18 cellular contexts compared by ENCODE assay signal in the genomic region with DNA sequence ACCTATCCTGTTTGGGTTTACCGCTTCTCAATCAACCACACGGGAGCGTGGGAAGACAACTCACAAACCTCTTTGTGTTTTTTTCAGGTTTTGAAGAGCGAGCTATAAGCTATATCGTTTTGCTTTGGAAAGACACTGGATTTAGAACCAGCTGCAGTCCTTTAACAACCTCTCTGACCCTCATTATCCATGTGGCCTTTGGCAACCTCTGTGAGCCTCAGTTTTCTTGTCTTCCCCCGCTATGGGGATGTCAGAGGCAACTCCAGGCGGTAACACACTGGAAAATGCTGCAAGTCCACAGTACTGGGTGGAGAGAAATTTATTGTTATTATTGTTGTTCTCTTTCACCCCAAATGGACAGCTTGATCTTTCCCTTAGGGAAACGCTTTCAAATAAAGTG.
DNase-seq lines count a peak whose midpoint lies in the region; ATAC-seq, FAIRE-seq and TF ChIP-seq lines count a peak whose summit lies in the region.
"Had no signal": no experiment of that assay in that cellular context is flagged by ENCODE, and none has a peak within 500 bp of the region (broad histone marks: within the 10 kb centered on the region; RNA-seq: fewer than 3 reads in every experiment).

No MANE protein-coding gene starts in this region.

- BruUV-seq in HepG2 (replicated peaks; lab: Mats Ljungman, UMichigan) = no TSS peak
- BruUV-seq in Calu3 (replicated peaks; lab: Mats Ljungman, UMichigan) = no TSS peak

- H3K27ac ChIP-seq in liver (ENCODE audit: low read depth in 1 of 2, low read length in 2 of 2) = peak overlapping the region; percentile 90 to 96
- H3K27ac ChIP-seq in HepG2 (ENCODE audit: extremely low read length, insufficient read depth, low read length) = no peak overlapping the region
- peak overlapping the region; percentile 33 for H3K27ac ChIP-seq in hepatocyte
- H3K27ac ChIP-seq in sigmoid colon = peak overlapping the region in 3 of 4 donors; percentile 29 to 79 (median 79)
- H3K27ac ChIP-seq: PC-9 had no signal

- no peaks in the 10 kb centered on the region for H3K9me3 ChIP-seq in liver (ENCODE audit: control insufficient read depth in 4 of 4, low read length in 3 of 4)
- H3K9me3 ChIP-seq in HepG2 (ENCODE audit: low read length) = no peaks in the 10 kb centered on the region
- H3K9me3 ChIP-seq in hepatocyte (ENCODE audit: low read depth) = no peaks in the 10 kb centered on the region
- no peaks in the 10 kb centered on the region for H3K9me3 ChIP-seq in sigmoid colon

- H3K9me3 Mint-ChIP-seq in Calu3 (ENCODE audit: low read depth, unreplicated experiment) = no peaks in the 10 kb centered on the region

- POLR2A ChIA-PET in HepG2 (lab: Yijun Ruan, JAX) = no interaction called here

- H3K4me3 ChIP-seq in liver (ENCODE audit: low read depth in 1 of 3, low read length in 3 of 3) = no peak overlapping the region
- H3K4me3 ChIP-seq in HepG2 (replicated peaks in 1 of 3; ENCODE audit: insufficient read depth in 1 of 3, low read depth in 2 of 3, low read length in 3 of 3) = no peak overlapping the region
- no peak overlapping the region for H3K4me3 ChIP-seq in hepatocyte
- H3K4me3 ChIP-seq in sigmoid colon = no peak overlapping the region
- H3K4me3 ChIP-seq: PC-9 had no signal

- CTCF ChIA-PET in HepG2 (lab: Yijun Ruan, JAX; ENCODE audit: low intra/inter-chr PET ratio, low total read pairs) = no interaction called here
- CTCF ChIA-PET in Calu3 (lab: Charles Lee) = interaction anchor here (0.6 to 0.7 kb wide), 2 partner anchors 243 to 274 kb away, joined by 4 read pairs; no protein-coding TSS in a partner anchor

- H3K27me3 Mint-ChIP-seq in Calu3 (ENCODE audit: unreplicated experiment) = no peaks in the 10 kb centered on the region

- TF ChIP-seq RAD21 in liver (IDR thresholded peaks at IDR 0.05) = no peak
- TF ChIP-seq RAD21 in HepG2 (CRISPR knock-in tag; IDR thresholded peaks at IDR 0.05) = no peak

- intact Hi-C loops in HepG2 (cut with micrococcal nuclease; ENCODE audit: unreplicated experiment) (no loop called here), sigmoid colon (cut with DNase I) (loop anchor here (2.0 to 5.0 kb wide), 2 partner anchors 83 to 1147 kb away; no protein-coding TSS in a partner anchor), Calu3 (cut with micrococcal nuclease; ENCODE audit: unreplicated experiment) (no loop called here)

- TF ChIP-seq EP300 in HepG2 (IDR thresholded peaks at IDR 0.05; ENCODE audit: low read depth in 2 of 2, low read length in 2 of 2) = no peak
- TF ChIP-seq EP300 in HepG2 (CRISPR knock-in tag; IDR thresholded peaks at IDR 0.05; ENCODE audit: borderline replicate concordance) = no peak
- no peak for TF ChIP-seq EP300 in sigmoid colon (IDR thresholded peaks at IDR 0.05)

- ATAC-seq in HepG2 (no peak), HG03045 (IDR thresholded peaks at IDR 0.05; ENCODE audit: unreplicated experiment) (no peak)

- H3K4me1 Mint-ChIP-seq in Calu3 (ENCODE audit: low read depth, unreplicated experiment) = peaks cover 26% of the 10 kb centered on the region
- H3K4me1 Mint-ChIP-seq: IgD-negative memory B cell had no signal

- TF ChIP-seq CTCF in liver (IDR thresholded peaks at IDR 0.05; ENCODE audit: low read depth, low read length, missing input control) (no peak), HepG2 (CRISPR knock-in tag; IDR thresholded peaks at IDR 0.05) (no peak), hepatocyte (IDR thresholded peaks at IDR 0.05; ENCODE audit: poor library complexity) (no peak), sigmoid colon (IDR thresholded peaks at IDR 0.05) (no peak), Calu3 (IDR thresholded peaks at IDR 0.05; ENCODE audit: unreplicated experiment) (no peak)

- H2AFZ ChIP-seq in HepG2 (ENCODE audit: low read length) (no peak overlapping the region), hepatocyte (no peak overlapping the region)
- H2AFZ ChIP-seq: PC-9 had no signal

- no peak overlapping the region for H3K27ac Mint-ChIP-seq in Calu3 (ENCODE audit: unreplicated experiment)
- H3K27ac Mint-ChIP-seq: IgD-negative memory B cell had no signal

- in situ Hi-C loops in HepG2 (cut with HindIII; ENCODE audit: extremely low pct_ligation_motif_present, low pct_unique_long_range_greater_than_20kb) = no loop called here

- H3K9ac ChIP-seq in liver (ENCODE audit: low read depth in 1 of 2, low read length in 2 of 2) (no peak overlapping the region), HepG2 (ENCODE audit: insufficient read depth, low read depth, low read length) (no peak overlapping the region)

- H3K27me3 ChIP-seq in liver (ENCODE audit: control insufficient read depth in 4 of 4, insufficient read depth in 4 of 4, low read length in 3 of 4) (no peaks in the 10 kb centered on the region), HepG2 (ENCODE audit: control insufficient read depth in 1 of 2, insufficient read depth in 2 of 2, low read length in 2 of 2) (no peaks in the 10 kb centered on the region), hepatocyte (no peaks in the 10 kb centered on the region), sigmoid colon (no peaks in the 10 kb centered on the region)

- H4K20me1 ChIP-seq in HepG2 (ENCODE audit: insufficient read depth, low read length) (no peaks in the 10 kb centered on the region), hepatocyte (ENCODE audit: insufficient read depth, poor library complexity, severe bottlenecking) (no peaks in the 10 kb centered on the region)

- H3K4me2 ChIP-seq in HepG2 (ENCODE audit: low read depth, low read length) (no peak overlapping the region), hepatocyte (no peak overlapping the region)
- H3K4me2 ChIP-seq: PC-9 had no signal

- DNase-seq in HepG2 (ENCODE audit: low spot score) = no peak
- DNase-seq in hepatocyte (ENCODE audit: low spot score) = no peak
- DNase-seq in sigmoid colon = no peak
- no peak for DNase-seq in Calu3
- DNase-seq in GM19238 (ENCODE audit: insufficient read length, low spot score) = no peak
- DNase-seq in NCI-H1092 treated with DMSO at 0.1 percent for 48 hours (lab: John Stamatoyannopoulos, UW) = no peak
- DNase-seq: COR-L47, DMS53, H7, NCI-H146, NCI-H2081 treated with DMSO at 0.1 percent for 48 hours, NCI-H345, NCI-H69, PC-9 had no signal

- no peaks in the 10 kb centered on the region for H3K79me2 ChIP-seq in HepG2 (ENCODE audit: insufficient read depth, low read length)
- no peaks in the 10 kb centered on the region for H3K79me2 ChIP-seq in hepatocyte

- no peaks in the 10 kb centered on the region for H3K36me3 ChIP-seq in liver (ENCODE audit: control insufficient read depth in 4 of 4, insufficient read depth in 3 of 4, low read depth in 1 of 4, low read length in 3 of 4)
- no peaks in the 10 kb centered on the region for H3K36me3 ChIP-seq in HepG2 (replicated peaks in 1 of 2; ENCODE audit: control insufficient read depth in 1 of 2, insufficient read depth in 2 of 2, low read length in 2 of 2)
- no peaks in the 10 kb centered on the region for H3K36me3 ChIP-seq in hepatocyte (replicated peaks; ENCODE audit: insufficient read depth, low read depth)
- H3K36me3 ChIP-seq in sigmoid colon = no peaks in the 10 kb centered on the region

- H3K9me2 ChIP-seq in hepatocyte (replicated peaks; ENCODE audit: insufficient read depth) = no peaks in the 10 kb centered on the region

- WGBS in liver = 75% methylated on average over 8 of the region's 8 CpGs
- 85% methylated on average over 8 of the region's 8 CpGs for WGBS in HepG2 (ENCODE audit: low lambda C conversion rate)
- 90% methylated on average over 8 of the region's 8 CpGs for WGBS in hepatocyte (ENCODE audit: low lambda C conversion rate, missing lambda C conversion rate)
- WGBS in sigmoid colon, 2 donors = 76 to 79% methylated on average over 8 of the region's 8 CpGs

- no peak overlapping the region for H3K4me3 Mint-ChIP-seq in Calu3 (ENCODE audit: low read depth, unreplicated experiment)

- peaks cover 0 to 12% (median 5%) of the 10 kb centered on the region in 4 donors for H3K4me1 ChIP-seq in liver (ENCODE audit: control insufficient read depth in 4 of 4, insufficient read depth in 4 of 4, low read length in 3 of 4)
- peaks cover 56% of the 10 kb centered on the region for H3K4me1 ChIP-seq in HepG2 (ENCODE audit: insufficient read depth, low read length)
- H3K4me1 ChIP-seq in hepatocyte (ENCODE audit: insufficient read depth) = peaks cover 22% of the 10 kb centered on the region
- peaks cover 0 to 17% (median 17%) of the 10 kb centered on the region in 4 donors for H3K4me1 ChIP-seq in sigmoid colon

- H3K36me3 Mint-ChIP-seq in Calu3 (ENCODE audit: insufficient read depth, unreplicated experiment) = no peaks in the 10 kb centered on the region

- no peak for FAIRE-seq in HepG2 (lab: Jason Lieb, UNC)
- FAIRE-seq: A204.1 had no signal

- TF ChIP-seq POLR2A in HepG2 (IDR thresholded peaks at IDR 0.05; ENCODE audit: insufficient read depth in 1 of 2, low read depth in 2 of 2, low read length in 2 of 2) = no peak
- no peak for TF ChIP-seq POLR2A in sigmoid colon (IDR thresholded peaks at IDR 0.05)

TF ChIP-seq in liver, 16 proteins besides CTCF, POLR2A, EP300 and RAD21 (continues in another document):
- TF ChIP-seq HNF4A (conservative IDR thresholded peaks at IDR 0.05) = peak in 1 of 2 donors; percentile 23

TF ChIP-seq in HepG2, 621 proteins besides CTCF, POLR2A, EP300 and RAD21 (continues in another document):
- TF ChIP-seq HMG20A (CRISPR knock-in tag; IDR thresholded peaks at IDR 0.05; ENCODE audit: borderline replicate concordance) = no peak
- TF ChIP-seq SMAD1 (CRISPR knock-in tag; IDR thresholded peaks at IDR 0.05; ENCODE audit: borderline replicate concordance, low read depth) = no peak
- TF ChIP-seq, protein P1, sequence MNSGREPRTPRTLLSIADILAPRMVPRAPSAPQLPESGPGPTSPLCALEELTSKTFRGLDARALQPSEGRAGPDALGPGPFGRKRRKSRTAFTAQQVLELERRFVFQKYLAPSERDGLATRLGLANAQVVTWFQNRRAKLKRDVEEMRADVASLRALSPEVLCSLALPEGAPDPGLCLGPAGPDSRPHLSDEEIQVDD (CRISPR knock-in tag; IDR thresholded peaks at IDR 0.05; ENCODE audit: borderline replicate concordance) = no peak
- no peak for TF ChIP-seq ZNF563 (CRISPR knock-in tag; IDR thresholded peaks at IDR 0.05)
- TF ChIP-seq ARNTL (CRISPR knock-in tag; IDR thresholded peaks at IDR 0.05) = no peak
